In the genomic region with DNA sequence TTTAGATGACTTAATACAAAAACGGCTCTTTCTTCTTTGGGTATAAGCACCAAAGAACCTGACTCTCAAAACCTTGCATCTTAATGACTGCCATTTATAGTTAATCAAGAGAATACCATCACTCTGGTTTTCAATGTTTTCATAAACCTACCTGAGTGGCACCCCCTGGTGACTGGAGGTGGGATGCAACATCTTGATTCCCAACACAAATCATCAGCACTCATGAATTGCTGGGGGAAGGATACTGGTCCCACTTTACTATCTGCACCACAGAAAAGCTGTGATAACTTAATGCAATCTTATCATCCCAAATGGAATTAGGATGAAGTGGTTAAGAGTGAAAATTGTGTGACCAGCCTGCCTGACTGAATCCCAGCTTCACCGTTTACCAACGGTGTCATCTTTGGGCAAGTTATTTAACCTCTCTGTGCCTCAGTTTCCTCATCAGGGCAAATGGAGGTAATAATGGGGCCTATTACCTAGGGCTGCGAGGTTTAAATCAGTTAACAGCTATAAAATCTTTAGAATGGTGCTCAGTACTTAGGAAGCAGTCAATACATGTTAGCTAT, we compare ENCODE assay signal across 9 cellular contexts.
DNase-seq lines count a peak whose midpoint lies in the region; ATAC-seq and TF ChIP-seq lines count a peak whose summit lies in the region.
"Had no signal": no experiment of that assay in that cellular context is flagged by ENCODE, and none has a peak within 500 bp of the region (broad histone marks: within the 10 kb centered on the region; RNA-seq: fewer than 3 reads in every experiment).

No MANE protein-coding gene starts in this region.

- H3K4me3 ChIP-seq in BE2C (ENCODE audit: low read depth, low read length): no peak overlapping the region
- no peak overlapping the region for H3K4me3 ChIP-seq in psoas muscle
- H3K4me3 ChIP-seq: HAP-1 had no signal

- H3K36me3 ChIP-seq in BE2C (no peaks in the 10 kb centered on the region), psoas muscle (ENCODE audit: insufficient read depth in 1 of 2, low read depth in 1 of 2) (no peaks in the 10 kb centered on the region)
- H3K36me3 ChIP-seq: HAP-1 had no signal

- intact Hi-C loops in psoas muscle (cut with DNase I): loop anchor here in 1 of 2 donors (10.0 kb wide), 1 partner anchor 517 kb away; no protein-coding TSS in a partner anchor

- H3K4me1 ChIP-seq in BE2C: no peaks in the 10 kb centered on the region
- H3K4me1 ChIP-seq in psoas muscle: peaks cover 31% of the 10 kb centered on the region

- H3K27ac ChIP-seq in psoas muscle: peak overlapping the region; percentile 73

- 76 to 80% (median 78%) methylated on average over 4 of the region's 4 CpGs for WGBS in psoas muscle, 3 donors

- TF ChIP-seq CTCF in BE2C (IDR thresholded peaks at IDR 0.05; ENCODE audit: low read depth, low read length): peak; percentile 69
- peak; percentile 47 for TF ChIP-seq CTCF in psoas muscle (IDR thresholded peaks at IDR 0.05)

- H3K9me3 ChIP-seq in BE2C (no peaks in the 10 kb centered on the region), psoas muscle (no peaks in the 10 kb centered on the region)
- H3K9me3 ChIP-seq: HAP-1 had no signal

- H3K27me3 ChIP-seq in BE2C (no peaks in the 10 kb centered on the region), psoas muscle (ENCODE audit: insufficient read depth in 3 of 3, low read length in 2 of 3) (no peaks in the 10 kb centered on the region)

- ATAC-seq in GM21447 (IDR thresholded peaks at IDR 0.05; ENCODE audit: unreplicated experiment) (peak; percentile 30), psoas muscle (peak in 3 of 4 donors; percentile 42 to 68 (median 61)), HG02938 (IDR thresholded peaks at IDR 0.05; ENCODE audit: unreplicated experiment) (no peak)

- DNase-seq in BE2C (peak; percentile 27), T-helper 1 cell (peak in 3 of 5 donors; percentile 3 to 14 (median 13)), psoas muscle (no peak), hippocampal formation (lab: John Stamatoyannopoulos, UW) (no peak), NCI-H510A treated with DMSO at 0.1 percent for 48 hours (lab: John Stamatoyannopoulos, UW) (no peak)
- DNase-seq in effector CD4-positive, alpha-beta T cell: peak; percentile 14

Comparison
In these comparisons a context has a peak if more than half of its experiments do, and no peak if none do; other contexts are left out.
1. DNase-seq: peak in BE2C (single experiment), T-helper 1 cell (3 of 5) and effector CD4-positive, alpha-beta T cell (single experiment); none in psoas muscle (0 of 2), hippocampal formation (0 of 2) and NCI-H510A treated with DMSO at 0.1 percent for 48 hours (single experiment).